24 cellular contexts compared by ENCODE assay signal in genomic region chr7:81775560-81775959, GRCh38. TPM values are rescaled to one million over a fixed set of nuclear protein-coding genes. Genes with fewer than 3 reads are reported as not detected.
"Had no signal": no experiment of that assay in that cellular context is flagged by ENCODE, and none has a peak within 500 bp of the region (broad histone marks: within the 10 kb centered on the region; RNA-seq: fewer than 3 reads in every experiment).

No MANE protein-coding gene starts in this region.

- H2AFZ ChIP-seq: parathyroid adenoma had no signal

- H3K9me3 ChIP-seq: esophagus muscularis mucosa, gastroesophageal sphincter, heart right ventricle, left lung, mucosa of descending colon, right lobe of liver, stomach, thyroid gland, vagina had no signal

- H3K4me3 ChIP-seq: esophagus muscularis mucosa, gastroesophageal sphincter, heart right ventricle, left lung, mucosa of descending colon, right lobe of liver, stomach, thyroid gland, vagina had no signal

- H3K27me3 ChIP-seq: esophagus muscularis mucosa, gastroesophageal sphincter, heart right ventricle, left lung, right lobe of liver, stomach, thyroid gland, vagina had no signal

- H3K9ac ChIP-seq: parathyroid adenoma had no signal

- H3K36me3 ChIP-seq: esophagus muscularis mucosa, gastroesophageal sphincter, heart right ventricle, left lung, right lobe of liver, stomach, thyroid gland, vagina had no signal

- H3K79me2 ChIP-seq: parathyroid adenoma had no signal

- H3K4me1 ChIP-seq: foreskin keratinocyte, parathyroid adenoma, right lobe of liver, thyroid gland had no signal

- DNase-seq: effector CD8-positive, alpha-beta T cell; endodermal cell; foreskin keratinocyte; heart right ventricle; hippocampal formation; left cardiac atrium; left lung; mucosa of descending colon; naive B cell; right lobe of liver; small intestine; stimulated activated CD4-positive, alpha-beta T cell treated with anti-CD3 and anti-CD28 coated beads, Interleukin-12 subunit alpha, Interleukin-12 subunit beta, amount 100 ng/mL, for 4 hours; stimulated activated CD4-positive, alpha-beta T cell treated with anti-CD3 and anti-CD28 coated beads, Interleukin-2, amount 100 ng/mL, for 24 hours; stimulated activated CD4-positive, alpha-beta T cell treated with anti-CD3 and anti-CD28 coated beads, Interleukin-4, amount 100 ng/mL, for 24 hours; stimulated activated naive CD4-positive, alpha-beta T cell treated with Interleukin-2 at 50 U/mL for 16 hours; stomach; thyroid gland; trophoblast cell had no signal

- H3K27ac ChIP-seq: esophagus muscularis mucosa, foreskin keratinocyte, gastroesophageal sphincter, heart right ventricle, parathyroid adenoma, right lobe of liver, stomach, thyroid gland, vagina had no signal

- ATAC-seq: foreskin keratinocyte; gastroesophageal sphincter; heart right ventricle; left cardiac atrium; left lung; mucosa of descending colon; natural killer cell treated with Interleukin-12 subunit alpha and Interleukin-12 subunit beta and Interleukin-15 and Interleukin-18, amount 100 ng/mL, for 72 hours; right lobe of liver; stimulated activated effector memory CD8-positive, alpha-beta T cell treated with anti-CD3 and anti-CD28 coated beads, Interleukin-12 subunit alpha, Interleukin-12 subunit beta, amount 100 ng/mL, for 72 hours had no signal

RNA-seq across cellular contexts. Expression of gene HGF, which starts 5.7 kb away (rescaled TPM):
- polyA plus RNA-seq: foreskin keratinocyte had no signal
